ENCODE assay signal across 13 cellular contexts in genomic region chr1:47656719-47657685, GRCh38.
DNase-seq lines count a peak whose midpoint lies in the region; ATAC-seq and TF ChIP-seq lines count a peak whose summit lies in the region.
"Had no signal": no experiment of that assay in that cellular context is flagged by ENCODE, and none has a peak within 500 bp of the region (broad histone marks: within the 10 kb centered on the region; RNA-seq: fewer than 3 reads in every experiment).

No MANE protein-coding gene starts in this region.

- TF ChIP-seq CTCF in astrocyte of the spinal cord (IDR thresholded peaks at IDR 0.05; ENCODE audit: low read depth, low read length) (no peak), tibial artery (IDR thresholded peaks at IDR 0.05) (peak in 1 of 2 experiments; percentile 6)

- in situ Hi-C loops in astrocyte of the spinal cord (cut with HindIII; ENCODE audit: low sequenced_read_pairs): no loop called here

- H3K4me1 ChIP-seq in tibial artery: peaks cover 0 to 69% (median 48%) of the 10 kb centered on the region in 4 donors
- H3K4me1 ChIP-seq in CD4-positive, alpha-beta memory T cell (ENCODE audit: insufficient read depth, low read length): no peaks in the 10 kb centered on the region

- H3K4me1 Mint-ChIP-seq in CD4-positive, alpha-beta memory T cell: no peaks in the 10 kb centered on the region
- H3K4me1 Mint-ChIP-seq: central memory CD8-positive, alpha-beta T cell had no signal

- intact Hi-C loops in tibial artery (cut with DNase I; ENCODE audit: low total_unique reads): no loop called here
- intact Hi-C loops in CD4-positive, alpha-beta memory T cell (cut with micrococcal nuclease): no loop called here

- H3K9me3 Mint-ChIP-seq in CD4-positive, alpha-beta memory T cell: peaks cover 0 to 2% (median 0%) of the 10 kb centered on the region in 8 donors
- no peaks in the 10 kb centered on the region for H3K9me3 Mint-ChIP-seq in activated naive CD4-positive, alpha-beta T cell treated with anti-CD3 and anti-CD28 coated beads, Interleukin-2, amount 50 U/mL, for 72 hours
- H3K9me3 Mint-ChIP-seq: activated T-cell treated with anti-CD3 and anti-CD28 coated beads, Interleukin-2, amount 50 U/mL, for 72 hours; central memory CD8-positive, alpha-beta T cell had no signal

- H3K4me3 ChIP-seq in astrocyte of the spinal cord (ENCODE audit: low read depth, low read length) (no peak overlapping the region), tibial artery (peak overlapping the region; percentile 10 to 33)
- no peak overlapping the region for H3K4me3 ChIP-seq in CD4-positive, alpha-beta memory T cell (ENCODE audit: low read length in 2 of 2)
- H3K4me3 ChIP-seq: mucosa of descending colon had no signal

- peak overlapping the region; percentile 90 to 93 for H3K27ac ChIP-seq in tibial artery
- no peak overlapping the region for H3K27ac ChIP-seq in CD4-positive, alpha-beta memory T cell (ENCODE audit: low read depth, low read length)

- H3K27me3 Mint-ChIP-seq in CD4-positive, alpha-beta memory T cell: peaks cover 11 to 16% of the 10 kb centered on the region in 2 donors

- POLR2A ChIA-PET in CD4-positive, alpha-beta memory T cell (lab: Charles Lee; ENCODE audit: partially characterized antibody): no interaction called here

- no peaks in the 10 kb centered on the region for H3K36me3 ChIP-seq in tibial artery
- no peaks in the 10 kb centered on the region for H3K36me3 ChIP-seq in CD4-positive, alpha-beta memory T cell (ENCODE audit: insufficient read depth, low read length)

- CTCF ChIA-PET in CD4-positive, alpha-beta memory T cell (lab: Charles Lee; ENCODE audit: partially characterized antibody): no interaction called here

- ATAC-seq in GM18520 (IDR thresholded peaks at IDR 0.05; ENCODE audit: unreplicated experiment): no peak
- no peak for ATAC-seq in HG03097 (IDR thresholded peaks at IDR 0.05; ENCODE audit: low FRiP score, unreplicated experiment)
- no peak for ATAC-seq in activated naive CD4-positive, alpha-beta T cell treated with anti-CD3 and anti-CD28 coated beads, Interleukin-2, amount 50 U/mL, for 72 hours
- ATAC-seq: activated T-cell treated with anti-CD3 and anti-CD28 coated beads, Interleukin-2, amount 50 U/mL, for 72 hours; mucosa of descending colon had no signal

- DNase-seq in astrocyte of the spinal cord (ENCODE audit: low read depth, low spot score) (peak; percentile 86), fibroblast of the conjunctiva (ENCODE audit: low read depth) (peak; percentile 43), midbrain (lab: John Stamatoyannopoulos, UW) (peak; percentile 36), tibial artery (peak; percentile 89 to 96)
- DNase-seq in CD4-positive, alpha-beta memory T cell: no peak
- no peak for DNase-seq in activated naive CD4-positive, alpha-beta T cell treated with anti-CD3 and anti-CD28 coated beads, Interleukin-2, amount 50 U/mL, for 72 hours (ENCODE audit: low spot score in 2 of 2)
- DNase-seq: activated T-cell treated with anti-CD3 and anti-CD28 coated beads, Interleukin-2, amount 50 U/mL, for 72 hours; GF-D8; NCI-H1694 had no signal

- no peak overlapping the region for H3K4me3 Mint-ChIP-seq in CD4-positive, alpha-beta memory T cell
- H3K4me3 Mint-ChIP-seq: activated T-cell treated with anti-CD3 and anti-CD28 coated beads, Interleukin-2, amount 50 U/mL, for 72 hours; central memory CD8-positive, alpha-beta T cell had no signal

- no peaks in the 10 kb centered on the region for H3K36me3 Mint-ChIP-seq in CD4-positive, alpha-beta memory T cell
- H3K36me3 Mint-ChIP-seq in activated naive CD4-positive, alpha-beta T cell treated with anti-CD3 and anti-CD28 coated beads, Interleukin-2, amount 50 U/mL, for 72 hours: no peaks in the 10 kb centered on the region

- H3K27me3 ChIP-seq in tibial artery: no peaks in the 10 kb centered on the region
- H3K27me3 ChIP-seq in CD4-positive, alpha-beta memory T cell (ENCODE audit: insufficient read depth, low read length): no peaks in the 10 kb centered on the region

- no peak overlapping the region for H3K27ac Mint-ChIP-seq in CD4-positive, alpha-beta memory T cell
- H3K27ac Mint-ChIP-seq in activated naive CD4-positive, alpha-beta T cell treated with anti-CD3 and anti-CD28 coated beads, Interleukin-2, amount 50 U/mL, for 72 hours: no peak overlapping the region
- H3K27ac Mint-ChIP-seq: activated T-cell treated with anti-CD3 and anti-CD28 coated beads, Interleukin-2, amount 50 U/mL, for 72 hours had no signal

- H3K9me3 ChIP-seq in tibial artery: no peaks in the 10 kb centered on the region
- H3K9me3 ChIP-seq in CD4-positive, alpha-beta memory T cell (ENCODE audit: control insufficient read depth in 1 of 2, low read length in 2 of 2): no peaks in the 10 kb centered on the region
- H3K9me3 ChIP-seq: mucosa of descending colon had no signal

Comparison
In these comparisons a context has a peak if more than half of its experiments do, and no peak if none do; other contexts are left out.
1. DNase-seq: peak in astrocyte of the spinal cord (single experiment), fibroblast of the conjunctiva (single experiment), midbrain (single experiment) and tibial artery (2 of 2); none in CD4-positive, alpha-beta memory T cell (0 of 5) and activated naive CD4-positive, alpha-beta T cell treated with anti-CD3 and anti-CD28 coated beads, Interleukin-2, amount 50 U/mL, for 72 hours (0 of 2).
2. H3K4me3 ChIP-seq: peak in tibial artery (2 of 2); none in astrocyte of the spinal cord (single experiment) and CD4-positive, alpha-beta memory T cell (0 of 2).